Comparison of ENCODE assay signal across 1 cellular context in the genomic region with DNA sequence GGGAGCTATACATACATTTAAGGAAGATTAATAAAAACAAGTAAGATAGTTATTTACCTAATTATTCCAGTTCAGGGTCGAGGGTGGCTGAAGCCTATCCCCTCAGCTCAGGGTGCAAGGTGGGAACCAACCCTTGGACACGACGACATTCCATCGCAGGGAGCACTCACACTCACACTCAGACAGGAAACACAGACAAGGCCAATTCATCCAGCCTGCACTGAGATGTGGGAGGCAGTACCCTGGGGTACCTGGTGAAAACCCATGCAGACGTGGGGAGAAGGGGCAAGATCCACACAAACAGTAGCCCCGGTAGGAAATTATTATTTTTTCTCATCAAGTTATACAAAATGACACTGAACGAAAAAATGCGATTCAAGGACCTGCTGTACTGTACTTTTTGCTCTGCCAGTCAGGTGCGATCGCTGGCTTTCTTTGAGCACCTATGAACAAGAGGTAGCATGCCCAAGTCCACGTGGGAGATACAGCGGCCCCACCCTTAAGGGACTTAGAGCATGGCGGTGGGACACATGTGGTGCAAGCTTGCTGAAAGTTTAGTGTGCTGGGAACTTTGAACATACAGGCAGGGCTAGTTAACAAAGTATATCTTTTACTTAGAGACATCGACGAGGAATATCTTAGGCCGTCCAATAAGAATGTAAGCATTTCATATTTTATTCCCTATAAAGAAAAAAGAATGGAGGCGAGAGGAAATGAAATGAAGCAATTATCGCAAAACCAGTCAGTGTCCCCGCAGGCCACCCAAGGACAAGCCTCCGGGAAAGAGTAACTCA.
TF ChIP-seq lines count a peak whose summit lies in the region.

No MANE protein-coding gene starts in this region.

TF ChIP-seq in K562, 482 proteins besides CTCF, POLR2A, EP300 and RAD21 (continued from another document and continues in another):
- TF ChIP-seq FOXK2 (conservative IDR thresholded peaks at IDR 0.05 in 1 of 2, IDR thresholded peaks at IDR 0.05 in 1 of 2; ENCODE audit: low read depth in 2 of 2) (0 out of 4 replicates have a peak, but pooled peaks of 1 of the 2 experiments have one; percentile 8), NR2F6 (CRISPR knock-in tag; IDR thresholded peaks at IDR 0.05) (no peak), SMARCE1 (IDR thresholded peaks at IDR 0.05) (no peak), NR4A1 (CRISPR knock-in tag; IDR thresholded peaks at IDR 0.05) (no peak), NR4A1 (tag; IDR thresholded peaks at IDR 0.05) (0 out of 2 replicates have a peak, but pooled peaks have one; percentile 45), EP400 (IDR thresholded peaks at IDR 0.05) (peak; percentile 91), MYC (IDR thresholded peaks at IDR 0.05; ENCODE audit: low read depth, low read length) (peak; percentile 98), MYC (CRISPR knock-in tag; IDR thresholded peaks at IDR 0.05; ENCODE audit: borderline replicate concordance, low read depth) (peak; percentile 87), YY1 (IDR thresholded peaks at IDR 0.05; ENCODE audit: borderline replicate concordance in 1 of 3, control insufficient read depth in 1 of 3, extremely low read depth in 1 of 3, insufficient read depth in 3 of 3, insufficient read length in 1 of 3, insufficient replicate concordance in 2 of 3, low read depth in 1 of 3, low read length in 2 of 3) (peak in 2 of 3 experiments; percentile 60 to 90), BRD9 (IDR thresholded peaks at IDR 0.05; ENCODE audit: low read depth, partially characterized antibody) (peak; percentile 78), ZNF324 (CRISPR knock-in tag; IDR thresholded peaks at IDR 0.05) (no peak), HSF4 (CRISPR knock-in tag; IDR thresholded peaks at IDR 0.05; ENCODE audit: borderline replicate concordance) (0 out of 2 replicates have a peak, but pooled peaks have one; percentile 19), CBFB (CRISPR knock-in tag; IDR thresholded peaks at IDR 0.05) (0 out of 2 replicates have a peak, but pooled peaks have one; percentile 19), ZSCAN29 (IDR thresholded peaks at IDR 0.05) (no peak), MECOM (CRISPR knock-in tag; IDR thresholded peaks at IDR 0.05) (peak; percentile 73; the same call in 1 of the 2 replicates), SIRT6 (IDR thresholded peaks at IDR 0.05; ENCODE audit: low read depth, low read length) (no peak), TCF7L2 (IDR thresholded peaks at IDR 0.05; ENCODE audit: low read depth, low read length) (no peak), ZNF263 (CRISPR knock-in tag; IDR thresholded peaks at IDR 0.05; ENCODE audit: borderline replicate concordance) (peak; percentile 57; the same call in 1 of the 2 replicates), RBM39 (optimal IDR thresholded peaks at IDR 0.05; ENCODE audit: low read depth, low read length) (no peak), ZNF224 (CRISPR knock-in tag; IDR thresholded peaks at IDR 0.05) (peak; percentile 82; the same call in 1 of the 2 replicates), MXI1 (IDR thresholded peaks at IDR 0.05; ENCODE audit: low read depth, low read length) (peak; percentile 95), MYNN (IDR thresholded peaks at IDR 0.05) (no peak), MYNN (CRISPR knock-in tag; IDR thresholded peaks at IDR 0.05) (no peak)
- TF ChIP-seq, protein P1, sequence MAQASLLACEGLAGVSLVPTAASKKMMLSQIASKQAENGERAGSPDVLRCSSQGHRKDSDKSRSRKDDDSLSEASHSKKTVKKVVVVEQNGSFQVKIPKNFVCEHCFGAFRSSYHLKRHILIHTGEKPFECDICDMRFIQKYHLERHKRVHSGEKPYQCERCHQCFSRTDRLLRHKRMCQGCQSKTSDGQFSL (CRISPR knock-in tag; IDR thresholded peaks at IDR 0.05), result no peak; the same call in 1 of the 2 replicates
- TF ChIP-seq, protein P1 (tag; IDR thresholded peaks at IDR 0.05), result 0 out of 4 replicates have a peak, but pooled peaks of 1 of the 2 experiments have one; percentile 23
- TF ChIP-seq, protein P2, sequence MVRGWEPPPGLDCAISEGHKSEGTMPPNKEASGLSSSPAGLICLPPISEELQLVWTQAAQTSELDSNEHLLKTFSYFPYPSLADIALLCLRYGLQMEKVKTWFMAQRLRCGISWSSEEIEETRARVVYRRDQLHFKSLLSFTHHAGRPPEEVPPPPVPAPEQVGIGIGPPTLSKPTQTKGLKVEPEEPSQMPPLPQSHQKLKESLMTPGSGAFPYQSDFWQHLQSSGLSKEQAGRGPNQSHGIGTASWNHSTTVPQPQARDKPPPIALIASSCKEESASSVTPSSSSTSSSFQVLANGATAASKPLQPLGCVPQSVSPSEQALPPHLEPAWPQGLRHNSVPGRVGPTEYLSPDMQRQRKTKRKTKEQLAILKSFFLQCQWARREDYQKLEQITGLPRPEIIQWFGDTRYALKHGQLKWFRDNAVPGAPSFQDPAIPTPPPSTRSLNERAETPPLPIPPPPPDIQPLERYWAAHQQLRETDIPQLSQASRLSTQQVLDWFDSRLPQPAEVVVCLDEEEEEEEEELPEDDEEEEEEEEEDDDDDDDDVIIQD (CRISPR knock-in tag; IDR thresholded peaks at IDR 0.05), result no peak
- TF ChIP-seq, protein P3, sequence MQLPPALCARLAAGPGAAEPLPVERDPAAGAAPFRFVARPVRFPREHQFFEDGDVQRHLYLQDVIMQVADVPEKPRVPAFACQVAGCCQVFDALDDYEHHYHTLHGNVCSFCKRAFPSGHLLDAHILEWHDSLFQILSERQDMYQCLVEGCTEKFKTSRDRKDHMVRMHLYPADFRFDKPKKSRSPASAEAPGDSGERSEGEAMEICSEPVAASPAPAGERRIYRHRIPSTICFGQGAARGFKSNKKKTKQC (CRISPR knock-in tag; IDR thresholded peaks at IDR 0.05), result peak; percentile 93
- TF ChIP-seq, protein P4, sequence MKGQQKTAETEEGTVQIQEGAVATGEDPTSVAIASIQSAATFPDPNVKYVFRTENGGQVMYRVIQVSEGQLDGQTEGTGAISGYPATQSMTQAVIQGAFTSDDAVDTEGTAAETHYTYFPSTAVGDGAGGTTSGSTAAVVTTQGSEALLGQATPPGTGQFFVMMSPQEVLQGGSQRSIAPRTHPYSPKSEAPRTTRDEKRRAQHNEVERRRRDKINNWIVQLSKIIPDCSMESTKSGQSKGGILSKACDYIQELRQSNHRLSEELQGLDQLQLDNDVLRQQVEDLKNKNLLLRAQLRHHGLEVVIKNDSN (CRISPR knock-in tag; IDR thresholded peaks at IDR 0.05), result peak; percentile 69
- TF ChIP-seq, protein P5, sequence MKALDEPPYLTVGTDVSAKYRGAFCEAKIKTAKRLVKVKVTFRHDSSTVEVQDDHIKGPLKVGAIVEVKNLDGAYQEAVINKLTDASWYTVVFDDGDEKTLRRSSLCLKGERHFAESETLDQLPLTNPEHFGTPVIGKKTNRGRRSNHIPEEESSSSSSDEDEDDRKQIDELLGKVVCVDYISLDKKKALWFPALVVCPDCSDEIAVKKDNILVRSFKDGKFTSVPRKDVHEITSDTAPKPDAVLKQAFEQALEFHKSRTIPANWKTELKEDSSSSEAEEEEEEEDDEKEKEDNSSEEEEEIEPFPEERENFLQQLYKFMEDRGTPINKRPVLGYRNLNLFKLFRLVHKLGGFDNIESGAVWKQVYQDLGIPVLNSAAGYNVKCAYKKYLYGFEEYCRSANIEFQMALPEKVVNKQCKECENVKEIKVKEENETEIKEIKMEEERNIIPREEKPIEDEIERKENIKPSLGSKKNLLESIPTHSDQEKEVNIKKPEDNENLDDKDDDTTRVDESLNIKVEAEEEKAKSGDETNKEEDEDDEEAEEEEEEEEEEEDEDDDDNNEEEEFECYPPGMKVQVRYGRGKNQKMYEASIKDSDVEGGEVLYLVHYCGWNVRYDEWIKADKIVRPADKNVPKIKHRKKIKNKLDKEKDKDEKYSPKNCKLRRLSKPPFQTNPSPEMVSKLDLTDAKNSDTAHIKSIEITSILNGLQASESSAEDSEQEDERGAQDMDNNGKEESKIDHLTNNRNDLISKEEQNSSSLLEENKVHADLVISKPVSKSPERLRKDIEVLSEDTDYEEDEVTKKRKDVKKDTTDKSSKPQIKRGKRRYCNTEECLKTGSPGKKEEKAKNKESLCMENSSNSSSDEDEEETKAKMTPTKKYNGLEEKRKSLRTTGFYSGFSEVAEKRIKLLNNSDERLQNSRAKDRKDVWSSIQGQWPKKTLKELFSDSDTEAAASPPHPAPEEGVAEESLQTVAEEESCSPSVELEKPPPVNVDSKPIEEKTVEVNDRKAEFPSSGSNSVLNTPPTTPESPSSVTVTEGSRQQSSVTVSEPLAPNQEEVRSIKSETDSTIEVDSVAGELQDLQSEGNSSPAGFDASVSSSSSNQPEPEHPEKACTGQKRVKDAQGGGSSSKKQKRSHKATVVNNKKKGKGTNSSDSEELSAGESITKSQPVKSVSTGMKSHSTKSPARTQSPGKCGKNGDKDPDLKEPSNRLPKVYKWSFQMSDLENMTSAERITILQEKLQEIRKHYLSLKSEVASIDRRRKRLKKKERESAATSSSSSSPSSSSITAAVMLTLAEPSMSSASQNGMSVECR (CRISPR knock-in tag; IDR thresholded peaks at IDR 0.05), result peak; percentile 78
- TF ChIP-seq, protein P6, sequence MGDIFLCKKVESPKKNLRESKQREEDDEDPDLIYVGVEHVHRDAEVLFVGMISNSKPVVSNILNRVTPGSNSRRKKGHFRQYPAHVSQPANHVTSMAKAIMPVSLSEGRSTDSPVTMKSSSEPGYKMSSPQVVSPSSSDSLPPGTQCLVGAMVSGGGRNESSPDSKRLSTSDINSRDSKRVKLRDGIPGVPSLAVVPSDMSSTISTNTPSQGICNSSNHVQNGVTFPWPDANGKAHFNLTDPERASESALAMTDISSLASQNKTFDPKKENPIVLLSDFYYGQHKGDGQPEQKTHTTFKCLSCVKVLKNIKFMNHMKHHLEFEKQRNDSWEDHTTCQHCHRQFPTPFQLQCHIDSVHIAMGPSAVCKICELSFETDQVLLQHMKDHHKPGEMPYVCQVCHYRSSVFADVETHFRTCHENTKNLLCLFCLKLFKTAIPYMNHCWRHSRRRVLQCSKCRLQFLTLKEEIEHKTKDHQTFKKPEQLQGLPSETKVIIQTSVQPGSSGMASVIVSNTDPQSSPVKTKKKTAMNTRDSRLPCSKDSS (IDR thresholded peaks at IDR 0.05; ENCODE audit: low read depth, partially characterized antibody), result no peak
- TF ChIP-seq, protein P7, sequence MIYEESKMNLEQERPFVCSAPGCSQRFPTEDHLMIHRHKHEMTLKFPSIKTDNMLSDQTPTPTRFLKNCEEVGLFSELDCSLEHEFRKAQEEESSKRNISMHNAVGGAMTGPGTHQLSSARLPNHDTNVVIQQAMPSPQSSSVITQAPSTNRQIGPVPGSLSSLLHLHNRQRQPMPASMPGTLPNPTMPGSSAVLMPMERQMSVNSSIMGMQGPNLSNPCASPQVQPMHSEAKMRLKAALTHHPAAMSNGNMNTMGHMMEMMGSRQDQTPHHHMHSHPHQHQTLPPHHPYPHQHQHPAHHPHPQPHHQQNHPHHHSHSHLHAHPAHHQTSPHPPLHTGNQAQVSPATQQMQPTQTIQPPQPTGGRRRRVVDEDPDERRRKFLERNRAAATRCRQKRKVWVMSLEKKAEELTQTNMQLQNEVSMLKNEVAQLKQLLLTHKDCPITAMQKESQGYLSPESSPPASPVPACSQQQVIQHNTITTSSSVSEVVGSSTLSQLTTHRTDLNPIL (CRISPR knock-in tag; IDR thresholded peaks at IDR 0.05), result no peak
- TF ChIP-seq, protein P8, sequence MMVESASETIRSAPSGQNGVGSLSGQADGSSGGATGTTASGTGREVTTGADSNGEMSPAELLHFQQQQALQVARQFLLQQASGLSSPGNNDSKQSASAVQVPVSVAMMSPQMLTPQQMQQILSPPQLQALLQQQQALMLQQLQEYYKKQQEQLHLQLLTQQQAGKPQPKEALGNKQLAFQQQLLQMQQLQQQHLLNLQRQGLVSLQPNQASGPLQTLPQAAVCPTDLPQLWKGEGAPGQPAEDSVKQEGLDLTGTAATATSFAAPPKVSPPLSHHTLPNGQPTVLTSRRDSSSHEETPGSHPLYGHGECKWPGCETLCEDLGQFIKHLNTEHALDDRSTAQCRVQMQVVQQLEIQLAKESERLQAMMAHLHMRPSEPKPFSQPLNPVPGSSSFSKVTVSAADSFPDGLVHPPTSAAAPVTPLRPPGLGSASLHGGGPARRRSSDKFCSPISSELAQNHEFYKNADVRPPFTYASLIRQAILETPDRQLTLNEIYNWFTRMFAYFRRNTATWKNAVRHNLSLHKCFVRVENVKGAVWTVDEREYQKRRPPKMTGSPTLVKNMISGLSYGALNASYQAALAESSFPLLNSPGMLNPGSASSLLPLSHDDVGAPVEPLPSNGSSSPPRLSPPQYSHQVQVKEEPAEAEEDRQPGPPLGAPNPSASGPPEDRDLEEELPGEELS (CRISPR knock-in tag; IDR thresholded peaks at IDR 0.05; ENCODE audit: borderline replicate concordance), result 0 out of 2 replicates have a peak, but pooled peaks have one; percentile 9
- TF ChIP-seq, protein P9, sequence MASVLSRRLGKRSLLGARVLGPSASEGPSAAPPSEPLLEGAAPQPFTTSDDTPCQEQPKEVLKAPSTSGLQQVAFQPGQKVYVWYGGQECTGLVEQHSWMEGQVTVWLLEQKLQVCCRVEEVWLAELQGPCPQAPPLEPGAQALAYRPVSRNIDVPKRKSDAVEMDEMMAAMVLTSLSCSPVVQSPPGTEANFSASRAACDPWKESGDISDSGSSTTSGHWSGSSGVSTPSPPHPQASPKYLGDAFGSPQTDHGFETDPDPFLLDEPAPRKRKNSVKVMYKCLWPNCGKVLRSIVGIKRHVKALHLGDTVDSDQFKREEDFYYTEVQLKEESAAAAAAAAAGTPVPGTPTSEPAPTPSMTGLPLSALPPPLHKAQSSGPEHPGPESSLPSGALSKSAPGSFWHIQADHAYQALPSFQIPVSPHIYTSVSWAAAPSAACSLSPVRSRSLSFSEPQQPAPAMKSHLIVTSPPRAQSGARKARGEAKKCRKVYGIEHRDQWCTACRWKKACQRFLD (CRISPR knock-in tag; IDR thresholded peaks at IDR 0.05), result peak; percentile 63
